Comparison of ENCODE assay signal across 12 cellular contexts in the genomic region with DNA sequence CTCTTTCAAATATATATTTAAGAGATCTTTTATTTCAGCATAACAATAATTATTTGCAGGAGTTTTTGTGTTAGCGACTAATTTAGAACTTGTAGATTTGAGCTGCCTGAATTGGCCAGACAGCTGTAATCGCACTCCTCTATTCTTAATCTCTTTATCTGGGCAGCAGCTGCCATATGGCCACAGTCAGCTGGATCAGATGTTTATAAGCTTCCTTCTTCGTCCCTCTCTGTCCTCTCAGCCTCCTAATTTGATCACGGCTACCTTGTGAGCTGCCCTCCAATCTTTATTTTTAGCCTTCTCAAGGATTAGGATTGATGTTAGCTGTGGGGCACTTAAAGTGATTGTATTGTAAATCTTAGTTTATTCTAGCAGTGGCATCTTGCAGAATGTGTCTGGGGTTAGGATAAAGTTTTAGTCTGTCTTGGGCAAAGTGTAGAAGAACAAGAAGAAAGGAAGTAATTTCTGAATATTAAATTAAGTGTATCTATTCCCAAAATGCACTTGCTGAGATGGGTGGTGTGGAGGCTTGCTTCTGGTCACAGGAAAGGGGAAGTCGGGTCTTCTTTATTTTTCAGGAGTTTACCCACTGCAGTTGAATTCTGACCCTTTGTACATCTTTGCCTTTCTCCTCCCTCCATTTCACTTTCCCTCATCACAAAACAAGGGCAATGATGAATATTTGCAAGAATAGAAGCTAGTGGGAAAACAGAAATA. TPM values are rescaled to one million over a fixed set of nuclear protein-coding genes. Genes with fewer than 3 reads are reported as not detected.
DNase-seq lines count a peak whose midpoint lies in the region; ATAC-seq and TF ChIP-seq lines count a peak whose summit lies in the region.
"Had no signal": no experiment of that assay in that cellular context is flagged by ENCODE, and none has a peak within 500 bp of the region (broad histone marks: within the 10 kb centered on the region; RNA-seq: fewer than 3 reads in every experiment).

No MANE protein-coding gene starts in this region.

- peaks cover 32% of the 10 kb centered on the region for H3K79me2 ChIP-seq in KMS-11 (ENCODE audit: insufficient read depth, low read depth)

- H3K4me3 ChIP-seq in KMS-11 (IDR thresholded peaks at IDR 0.05; ENCODE audit: insufficient read depth, low read depth, low read length) = no peak overlapping the region

- H3K4me1 ChIP-seq in KMS-11 (ENCODE audit: low read depth, poor library complexity, severe bottlenecking) = peaks cover 26% of the 10 kb centered on the region

- H3K27me3 ChIP-seq in KMS-11 (ENCODE audit: insufficient read depth, low read depth) = no peaks in the 10 kb centered on the region

- peaks cover 12% of the 10 kb centered on the region for H3K27me3 Mint-ChIP-seq in endothelial cell (ENCODE audit: unreplicated experiment)
- H3K27me3 Mint-ChIP-seq: CD4-positive, alpha-beta memory T cell had no signal

- in situ Hi-C loops in GM13977 (cut with MboI; ENCODE audit: low pct_unique_long_range_greater_than_20kb, low sequenced_read_pairs, unreplicated experiment) = no loop called here

- no peak overlapping the region for H3K27ac Mint-ChIP-seq in endothelial cell (ENCODE audit: unreplicated experiment)

- H3K27ac ChIP-seq in KMS-11 = no peak overlapping the region
- H3K27ac ChIP-seq: epithelial cell of prostate had no signal

- H4K20me1 ChIP-seq in KMS-11 (ENCODE audit: insufficient read depth) = no peaks in the 10 kb centered on the region; the same call in 1 of the 2 replicates

- peak; percentile 39 to 53 for DNase-seq in AML-193 (lab: John Stamatoyannopoulos, UW)
- DNase-seq in SKM-1 treated with dmso at 0.1 percent for 144 hours (lab: John Stamatoyannopoulos, UW; ENCODE audit: unreplicated experiment) = peak; percentile 44
- peak; percentile 7 to 23 for DNase-seq in lung microvascular endothelial cell (ENCODE audit: low read depth in 2 of 2)
- no peak for DNase-seq in GM13977 (ENCODE audit: low spot score)
- no peak for DNase-seq in endothelial cell (ENCODE audit: low spot score)
- DNase-seq: activated T-cell treated with anti-CD3 and anti-CD28 coated beads for 4 hours; CD4-positive, alpha-beta memory T cell; RPMI8226 had no signal

- H3K4me1 Mint-ChIP-seq in endothelial cell (ENCODE audit: unreplicated experiment) = peaks cover 26% of the 10 kb centered on the region

- peaks cover 10% of the 10 kb centered on the region for H3K36me3 Mint-ChIP-seq in endothelial cell (ENCODE audit: low read depth, unreplicated experiment)

- no peaks in the 10 kb centered on the region for H3K36me3 ChIP-seq in KMS-11 (ENCODE audit: insufficient read depth)

- no peak for TF ChIP-seq CTCF in KMS-11 (conservative IDR thresholded peaks at IDR 0.05; ENCODE audit: low read depth, low read length)
- no peak for TF ChIP-seq CTCF in GM13977 (IDR thresholded peaks at IDR 0.05; ENCODE audit: extremely low read depth, insufficient read depth, missing control alignments)
- TF ChIP-seq CTCF in endothelial cell (IDR thresholded peaks at IDR 0.05; ENCODE audit: unreplicated experiment) = no peak

- H3K4me3 Mint-ChIP-seq in endothelial cell (ENCODE audit: unreplicated experiment) = no peak overlapping the region

- no peaks in the 10 kb centered on the region for H3K9me3 Mint-ChIP-seq in endothelial cell (ENCODE audit: unreplicated experiment)

- no peak overlapping the region for H2AFZ ChIP-seq in KMS-11 (ENCODE audit: low read depth)

- ATAC-seq in GM21825 (IDR thresholded peaks at IDR 0.05; ENCODE audit: unreplicated experiment) = no peak
- ATAC-seq in HG02798 (IDR thresholded peaks at IDR 0.05; ENCODE audit: poor library complexity, unreplicated experiment) = no peak

- H3K9ac ChIP-seq in KMS-11 = no peak overlapping the region

- H3K4me2 ChIP-seq in KMS-11 = peak overlapping the region; percentile 95

RNA-seq across cellular contexts. Expression of gene ZBTB18, which starts 1.1 kb away (rescaled TPM):
- total RNA-seq in lung microvascular endothelial cell = 11.8 and 13.9 TPM in 2 replicates
- 21.7 TPM for total RNA-seq in endothelial cell (ENCODE audit: unreplicated experiment)

Comparison
In these comparisons a context has a peak if more than half of its experiments do, and no peak if none do; other contexts are left out.
1. DNase-seq: peak in AML-193 (2 of 2), SKM-1 treated with dmso at 0.1 percent for 144 hours (single experiment) and lung microvascular endothelial cell (2 of 2); none in GM13977 (single experiment) and endothelial cell (single experiment).